In the genomic region with DNA sequence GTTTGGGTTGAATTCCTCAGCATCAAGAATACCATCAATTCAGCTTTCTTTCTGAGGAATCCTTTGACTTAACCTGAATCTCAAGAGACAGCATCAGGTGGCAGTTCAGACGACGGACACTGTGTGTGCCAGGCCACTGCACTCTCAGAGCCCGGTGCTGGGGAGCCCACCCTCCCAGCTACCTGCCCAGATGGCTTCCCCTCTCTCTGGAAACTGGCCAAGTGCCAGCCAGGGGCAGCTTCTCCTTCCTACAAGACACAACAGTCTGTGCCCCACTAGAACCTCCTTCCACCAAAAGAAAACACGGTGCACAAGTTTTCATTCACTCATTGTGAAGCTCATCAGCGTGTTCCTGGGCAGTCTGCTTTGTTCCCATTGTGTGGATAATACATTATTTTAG, we compare ENCODE assay signal across 22 cellular contexts. TPM values are rescaled to one million over a fixed set of nuclear protein-coding genes. Genes with fewer than 3 reads are reported as not detected.
DNase-seq lines count a peak whose midpoint lies in the region; ATAC-seq and TF ChIP-seq lines count a peak whose summit lies in the region.
"Had no signal": no experiment of that assay in that cellular context is flagged by ENCODE, and none has a peak within 500 bp of the region (broad histone marks: within the 10 kb centered on the region; RNA-seq: fewer than 3 reads in every experiment).

No MANE protein-coding gene starts in this region.

- no peak for TF ChIP-seq CTCF in CD4-positive, alpha-beta T cell (IDR thresholded peaks at IDR 0.05)
- TF ChIP-seq CTCF in CD8-positive, alpha-beta T cell (IDR thresholded peaks at IDR 0.05), result no peak
- TF ChIP-seq CTCF in neural progenitor cell (IDR thresholded peaks at IDR 0.05) (no peak), coronary artery (IDR thresholded peaks at IDR 0.05) (no peak)

- POLR2A ChIA-PET in CD4-positive, alpha-beta T cell (lab: Charles Lee), result interaction anchor here (0.6 to 17.1 kb wide), 14 partner anchors 8 to 1148 kb away, joined by 3 to 295 read pairs (median 6); a partner anchor contains a TSS
- POLR2A ChIA-PET in CD8-positive, alpha-beta T cell (lab: Charles Lee), result interaction anchor here (0.6 to 8.6 kb wide), 7 partner anchors 8 to 31 kb away, joined by 3 to 67 read pairs (median 11); a partner anchor contains a TSS

- H3K27ac ChIP-seq in CD4-positive, alpha-beta T cell (ENCODE audit: low read depth, low read length), result no peak overlapping the region
- no peak overlapping the region for H3K27ac ChIP-seq in CD8-positive, alpha-beta T cell (ENCODE audit: low read depth, low read length)
- H3K27ac ChIP-seq in neural progenitor cell, result no peak overlapping the region
- no peak overlapping the region for H3K27ac ChIP-seq in coronary artery
- H3K27ac ChIP-seq: body of pancreas, foreskin keratinocyte, thyroid gland had no signal

- CTCF ChIA-PET in CD4-positive, alpha-beta T cell (lab: Charles Lee), result interaction anchor here (0.7 to 4.4 kb wide), 5 partner anchors 9 to 62 kb away, joined by 3 to 37 read pairs (median 22); no protein-coding TSS in a partner anchor
- CTCF ChIA-PET in CD8-positive, alpha-beta T cell (lab: Charles Lee), result interaction anchor here (1.3 to 17.4 kb wide), 7 partner anchors 9 to 61 kb away, joined by 5 to 226 read pairs (median 17); a partner anchor contains a TSS

- H4K20me1 ChIP-seq in neural progenitor cell (ENCODE audit: low read depth), result no peaks in the 10 kb centered on the region

- no peak overlapping the region for H3K4me2 ChIP-seq in neural progenitor cell
- H3K4me2 ChIP-seq: smooth muscle cell had no signal

- H3K27me3 ChIP-seq in CD4-positive, alpha-beta T cell (ENCODE audit: control insufficient read depth, insufficient read depth, low read length), result no peaks in the 10 kb centered on the region
- H3K27me3 ChIP-seq in CD8-positive, alpha-beta T cell (ENCODE audit: insufficient read depth, low read length), result no peaks in the 10 kb centered on the region
- no peaks in the 10 kb centered on the region for H3K27me3 ChIP-seq in neural progenitor cell
- H3K27me3 ChIP-seq: body of pancreas, thyroid gland had no signal

- peaks cover 6% of the 10 kb centered on the region for H3K36me3 ChIP-seq in CD8-positive, alpha-beta T cell (ENCODE audit: insufficient read depth, low read length)
- no peaks in the 10 kb centered on the region for H3K36me3 ChIP-seq in neural progenitor cell
- H3K36me3 ChIP-seq: thyroid gland had no signal

- H3K4me1 ChIP-seq in CD8-positive, alpha-beta T cell (ENCODE audit: insufficient read depth, low read length), result peaks cover 69% of the 10 kb centered on the region
- H3K4me1 ChIP-seq in neural progenitor cell, result no peaks in the 10 kb centered on the region
- H3K4me1 ChIP-seq: foreskin keratinocyte had no signal

- H3K9ac ChIP-seq in neural progenitor cell, result no peak overlapping the region

- H3K4me3 ChIP-seq in CD8-positive, alpha-beta T cell (ENCODE audit: low read depth, low read length), result no peak overlapping the region
- no peak overlapping the region for H3K4me3 ChIP-seq in neural progenitor cell
- no peak overlapping the region for H3K4me3 ChIP-seq in coronary artery
- H3K4me3 ChIP-seq: body of pancreas, smooth muscle cell, thyroid gland had no signal

- H3K27me3 Mint-ChIP-seq in CD4-positive, alpha-beta T cell, result no peaks in the 10 kb centered on the region
- H3K27me3 Mint-ChIP-seq in CD8-positive, alpha-beta T cell (ENCODE audit: low read depth), result no peaks in the 10 kb centered on the region
- H3K27me3 Mint-ChIP-seq in activated naive CD8-positive, alpha-beta T cell, result no peaks in the 10 kb centered on the region
- peaks cover 9% of the 10 kb centered on the region for H3K27me3 Mint-ChIP-seq in neural progenitor cell (ENCODE audit: insufficient read depth, low read depth)
- H3K27me3 Mint-ChIP-seq: activated CD8-positive, alpha-beta memory T cell treated with anti-CD3 and anti-CD28 coated beads, Interleukin-2, amount 10 ng/mL, durations not matched to agents 7 days and 5 days had no signal

- H3K4me1 Mint-ChIP-seq in CD4-positive, alpha-beta T cell (ENCODE audit: low read depth), result peaks cover 85% of the 10 kb centered on the region
- H3K4me1 Mint-ChIP-seq in CD8-positive, alpha-beta T cell (ENCODE audit: low read depth), result peaks cover 66% of the 10 kb centered on the region
- H3K4me1 Mint-ChIP-seq in activated naive CD8-positive, alpha-beta T cell (ENCODE audit: low read depth), result peaks cover 72% of the 10 kb centered on the region
- H3K4me1 Mint-ChIP-seq in neural progenitor cell, result peaks cover 20% of the 10 kb centered on the region

- no peak for DNase-seq in CD4-positive, alpha-beta T cell
- DNase-seq in CD8-positive, alpha-beta T cell, result no peak
- DNase-seq in neural progenitor cell (ENCODE audit: low spot score) (no peak), coronary artery (ENCODE audit: low spot score) (no peak), NCI-H774 (lab: John Stamatoyannopoulos, UW) (no peak), mesenteric fat pad (ENCODE audit: low spot score) (no peak)
- DNase-seq: activated CD8-positive, alpha-beta memory T cell treated with anti-CD3 and anti-CD28 coated beads, Interleukin-2, amount 10 ng/mL, durations not matched to agents 7 days and 5 days; effector memory CD8-positive, alpha-beta T cell; foreskin keratinocyte; mesenchymal stem cell; NCI-H1105; NCI-H2029 treated with DMSO at 0.1 percent for 48 hours; PC-3; retina; T-helper 2 cell had no signal

- no peak overlapping the region for H2AFZ ChIP-seq in neural progenitor cell (replicated peaks)

- intact Hi-C loops in CD4-positive, alpha-beta T cell (cut with DNase I, micrococcal nuclease), result loop anchor here in 1 of 2 experiments (2.0 kb wide), 2 partner anchors 21 to 31 kb away; no protein-coding TSS in a partner anchor
- intact Hi-C loops in CD8-positive, alpha-beta T cell (cut with DNase I, micrococcal nuclease), result loop anchor here in 1 of 2 experiments (1.0 kb wide), 1 partner anchor 32 kb away; no protein-coding TSS in a partner anchor

- H3K27ac Mint-ChIP-seq in CD4-positive, alpha-beta T cell, result peak overlapping the region; percentile 83
- peak overlapping the region; percentile 92 for H3K27ac Mint-ChIP-seq in CD8-positive, alpha-beta T cell
- H3K27ac Mint-ChIP-seq in activated naive CD8-positive, alpha-beta T cell, result peak overlapping the region; percentile 90
- peak overlapping the region; percentile 17 for H3K27ac Mint-ChIP-seq in neural progenitor cell
- H3K27ac Mint-ChIP-seq: activated CD8-positive, alpha-beta memory T cell treated with anti-CD3 and anti-CD28 coated beads, Interleukin-2, amount 10 ng/mL, durations not matched to agents 7 days and 5 days; effector memory CD8-positive, alpha-beta T cell had no signal

- ATAC-seq in CD4-positive, alpha-beta T cell (ENCODE audit: poor library complexity), result no peak
- ATAC-seq in CD8-positive, alpha-beta T cell, result no peak
- ATAC-seq: activated CD8-positive, alpha-beta memory T cell treated with anti-CD3 and anti-CD28 coated beads, Interleukin-2, amount 10 ng/mL, durations not matched to agents 7 days and 5 days; body of pancreas; effector memory CD8-positive, alpha-beta T cell; esophagus mucosa; foreskin keratinocyte; PC-3 had no signal

- no peaks in the 10 kb centered on the region for H3K79me2 ChIP-seq in neural progenitor cell (ENCODE audit: low read depth)

- H3K4me3 Mint-ChIP-seq in CD4-positive, alpha-beta T cell, result no peak overlapping the region
- no peak overlapping the region for H3K4me3 Mint-ChIP-seq in CD8-positive, alpha-beta T cell
- H3K4me3 Mint-ChIP-seq in activated naive CD8-positive, alpha-beta T cell, result no peak overlapping the region
- H3K4me3 Mint-ChIP-seq in neural progenitor cell, result no peak overlapping the region
- H3K4me3 Mint-ChIP-seq: activated CD8-positive, alpha-beta memory T cell treated with anti-CD3 and anti-CD28 coated beads, Interleukin-2, amount 10 ng/mL, durations not matched to agents 7 days and 5 days; effector memory CD8-positive, alpha-beta T cell had no signal

- H3K9me3 Mint-ChIP-seq in CD4-positive, alpha-beta T cell, result no peaks in the 10 kb centered on the region
- no peaks in the 10 kb centered on the region for H3K9me3 Mint-ChIP-seq in CD8-positive, alpha-beta T cell
- no peaks in the 10 kb centered on the region for H3K9me3 Mint-ChIP-seq in activated naive CD8-positive, alpha-beta T cell (ENCODE audit: low read depth)
- H3K9me3 Mint-ChIP-seq in neural progenitor cell, result peaks cover 2% of the 10 kb centered on the region
- H3K9me3 Mint-ChIP-seq: effector memory CD8-positive, alpha-beta T cell had no signal

- no peaks in the 10 kb centered on the region for H3K9me3 ChIP-seq in CD4-positive, alpha-beta T cell (ENCODE audit: control insufficient read depth, low read length)
- H3K9me3 ChIP-seq in CD8-positive, alpha-beta T cell (ENCODE audit: low read length), result no peaks in the 10 kb centered on the region
- H3K9me3 ChIP-seq in neural progenitor cell (ENCODE audit: low read depth), result no peaks in the 10 kb centered on the region
- H3K9me3 ChIP-seq: body of pancreas, thyroid gland had no signal

- H3K36me3 Mint-ChIP-seq in CD4-positive, alpha-beta T cell (ENCODE audit: low read depth), result peaks cover 42% of the 10 kb centered on the region
- peaks cover 46% of the 10 kb centered on the region for H3K36me3 Mint-ChIP-seq in CD8-positive, alpha-beta T cell
- H3K36me3 Mint-ChIP-seq in activated naive CD8-positive, alpha-beta T cell, result peaks cover 5% of the 10 kb centered on the region
- H3K36me3 Mint-ChIP-seq in neural progenitor cell, result no peaks in the 10 kb centered on the region

- no peaks in the 10 kb centered on the region for H3F3A ChIP-seq in neural progenitor cell (ENCODE audit: low read depth)

RNA-seq across cellular contexts. Expression of a gene that starts 28.5 kb away (rescaled TPM):
- total RNA-seq in CD4-positive, alpha-beta T cell, result 100 to 1,000 TPM; 101 to 102 TPM
- 10 to 100 TPM; 49.8 to 56.0 TPM for total RNA-seq in CD8-positive, alpha-beta T cell
- total RNA-seq in neural progenitor cell (ENCODE audit: low replicate concordance) (not detected in 2 replicates), mesenteric fat pad (not detected)
- total RNA-seq: body of pancreas, foreskin keratinocyte, G401, osteocyte, smooth muscle cell had no signal

Comparison
In these comparisons a context has a peak if more than half of its experiments do, and no peak if none do; other contexts are left out.
1. H3K27ac Mint-ChIP-seq: peak in every context shown above with its lines; median percentile 92 in CD8-positive, alpha-beta T cell; 90 in activated naive CD8-positive, alpha-beta T cell; 83 in CD4-positive, alpha-beta T cell; 17 in neural progenitor cell.
2. RNA of a gene that starts 28.5 kb away (total RNA-seq): 101 to 102 TPM in CD4-positive, alpha-beta T cell and 49.8 to 56.0 TPM in CD8-positive, alpha-beta T cell; not detected in neural progenitor cell and not detected in mesenteric fat pad (single experiment); every median in the first group is over 10 times any median in the second.